20 cellular contexts compared by ENCODE assay signal in genomic region chr9:22395585-22396205, GRCh38. TPM values are rescaled to one million over a fixed set of nuclear protein-coding genes. Genes with fewer than 3 reads are reported as not detected.
DNase-seq lines count a peak whose midpoint lies in the region; ATAC-seq and TF ChIP-seq lines count a peak whose summit lies in the region.
"Had no signal": no experiment of that assay in that cellular context is flagged by ENCODE, and none has a peak within 500 bp of the region (broad histone marks: within the 10 kb centered on the region; RNA-seq: fewer than 3 reads in every experiment).

No MANE protein-coding gene starts in this region.

- no peaks in the 10 kb centered on the region for H3K27me3 Mint-ChIP-seq in activated T-helper 2 cell treated with anti-CD3 and anti-CD28 coated beads, Interferon-gamma antibody, Interleukin-2, Interleukin-4, amounts not matched to agents 10 μg/mL and 5 μg/mL and 100 μg/mL, durations not matched to agents 14 hours and 24 hours and 36 hours (ENCODE audit: low read depth)
- H3K27me3 Mint-ChIP-seq: progenitor cell of endocrine pancreas had no signal

- TF ChIP-seq POLR2A in transverse colon (IDR thresholded peaks at IDR 0.05), result no peak

- intact Hi-C loops in transverse colon (cut with DNase I; ENCODE audit: low total_unique reads), result no loop called here
- intact Hi-C loops in activated T-helper 2 cell treated with anti-CD3 and anti-CD28 coated beads, Interferon-gamma antibody, Interleukin-2, Interleukin-4, amounts not matched to agents 10 μg/mL and 5 μg/mL and 100 μg/mL, durations not matched to agents 14 hours and 24 hours and 36 hours (cut with micrococcal nuclease), result no loop called here

- peak; percentile 90 for DNase-seq in HCEC 1CT
- DNase-seq in NCI-H446 treated with DMSO at 0.1 percent for 48 hours (lab: John Stamatoyannopoulos, UW), result peak; percentile 63
- peak; percentile 64 for DNase-seq in astrocyte of the spinal cord (ENCODE audit: low read depth, low spot score)
- DNase-seq in kidney tubule cell (ENCODE audit: low spot score), result peak; percentile 66
- no peak for DNase-seq in transverse colon
- DNase-seq in NCI-H1105 (lab: John Stamatoyannopoulos, UW), result no peak
- no peak for DNase-seq in activated T-helper 2 cell treated with anti-CD3 and anti-CD28 coated beads, Interferon-gamma antibody, Interleukin-2, Interleukin-4, amounts not matched to agents 10 μg/mL and 5 μg/mL and 100 μg/mL, durations not matched to agents 14 hours and 24 hours and 36 hours (ENCODE audit: low spot score)
- DNase-seq: activated CD4-positive, alpha-beta memory T cell treated with anti-CD3 and anti-CD28 coated beads for 36 hours; activated T-cell treated with anti-CD3 and anti-CD28 coated beads, Interleukin-2, amount 50 U/mL, for 4 hours; C1 segment of cervical spinal cord; cerebellar nuclear complex; mesendoderm; NCI-H1436; NCI-H510A; stimulated activated naive B cell treated with anti-CD40 and anti-IgM and Interleukin-4, amounts not matched to agents 10 μg/mL and 1 μg/mL and 100 μg/mL, for 72 hours had no signal

- no peaks in the 10 kb centered on the region for H3K4me1 ChIP-seq in transverse colon

- no peaks in the 10 kb centered on the region for H3K36me3 ChIP-seq in transverse colon

- no peaks in the 10 kb centered on the region for H3K9me3 Mint-ChIP-seq in activated T-helper 2 cell treated with anti-CD3 and anti-CD28 coated beads, Interferon-gamma antibody, Interleukin-2, Interleukin-4, amounts not matched to agents 10 μg/mL and 5 μg/mL and 100 μg/mL, durations not matched to agents 14 hours and 24 hours and 36 hours

- TF ChIP-seq CTCF in astrocyte of the spinal cord (IDR thresholded peaks at IDR 0.05; ENCODE audit: low read depth, low read length) (no peak), transverse colon (IDR thresholded peaks at IDR 0.05) (no peak)

- in situ Hi-C loops in astrocyte of the spinal cord (cut with HindIII; ENCODE audit: low sequenced_read_pairs) (no loop called here), transverse colon (cut with MboI; ENCODE audit: low pct_ligation_motif_present in 1 of 4, low pct_unique_long_range_greater_than_20kb in 1 of 4, low sequenced_read_pairs in 3 of 4) (no loop called here)

- H3K27me3 ChIP-seq in transverse colon, result no peaks in the 10 kb centered on the region

- H3K4me1 Mint-ChIP-seq in activated T-helper 2 cell treated with anti-CD3 and anti-CD28 coated beads, Interferon-gamma antibody, Interleukin-2, Interleukin-4, amounts not matched to agents 10 μg/mL and 5 μg/mL and 100 μg/mL, durations not matched to agents 14 hours and 24 hours and 36 hours (ENCODE audit: low read depth), result no peaks in the 10 kb centered on the region
- H3K4me1 Mint-ChIP-seq: nephron; stimulated activated naive B cell treated with anti-CD40 and anti-IgM and Interleukin-4, amounts not matched to agents 10 μg/mL and 1 μg/mL and 100 μg/mL, for 72 hours had no signal

- ATAC-seq in GM21367 (IDR thresholded peaks at IDR 0.05; ENCODE audit: unreplicated experiment), result no peak
- ATAC-seq: activated T-cell treated with anti-CD3 and anti-CD28 coated beads, Interleukin-2, amount 50 U/mL, for 4 hours; stimulated activated naive B cell treated with anti-CD40 and anti-IgM and Interleukin-4, amounts not matched to agents 10 μg/mL and 1 μg/mL and 100 μg/mL, for 72 hours had no signal

- no peaks in the 10 kb centered on the region for H3K9me3 ChIP-seq in transverse colon

- no peak overlapping the region for H3K4me3 Mint-ChIP-seq in activated T-helper 2 cell treated with anti-CD3 and anti-CD28 coated beads, Interferon-gamma antibody, Interleukin-2, Interleukin-4, amounts not matched to agents 10 μg/mL and 5 μg/mL and 100 μg/mL, durations not matched to agents 14 hours and 24 hours and 36 hours (ENCODE audit: low read depth)
- H3K4me3 Mint-ChIP-seq: activated CD4-positive, alpha-beta memory T cell treated with anti-CD3 and anti-CD28 coated beads for 36 hours; activated naive CD8-positive, alpha-beta T cell; activated T-cell treated with anti-CD3 and anti-CD28 coated beads, Interleukin-2, amount 50 U/mL, for 4 hours; nephron; stimulated activated naive B cell treated with anti-CD40 and anti-IgM and Interleukin-4, amounts not matched to agents 10 μg/mL and 1 μg/mL and 100 μg/mL, for 72 hours had no signal

- 31 to 46% methylated on average over 2 of the region's 2 CpGs for WGBS in transverse colon (ENCODE audit: low coverage in 1 of 2), 2 donors

- TF ChIP-seq EP300 in transverse colon (IDR thresholded peaks at IDR 0.05; ENCODE audit: low read depth), result no peak

- no peak overlapping the region for H3K27ac ChIP-seq in transverse colon
- H3K27ac ChIP-seq: KMS-11 had no signal

- H3K36me3 Mint-ChIP-seq in activated T-helper 2 cell treated with anti-CD3 and anti-CD28 coated beads, Interferon-gamma antibody, Interleukin-2, Interleukin-4, amounts not matched to agents 10 μg/mL and 5 μg/mL and 100 μg/mL, durations not matched to agents 14 hours and 24 hours and 36 hours (ENCODE audit: low read depth), result no peaks in the 10 kb centered on the region
- H3K36me3 Mint-ChIP-seq: activated CD4-positive, alpha-beta memory T cell treated with anti-CD3 and anti-CD28 coated beads for 36 hours; activated naive CD8-positive, alpha-beta T cell; stimulated activated naive B cell treated with anti-CD40 and anti-IgM and Interleukin-4, amounts not matched to agents 10 μg/mL and 1 μg/mL and 100 μg/mL, for 72 hours had no signal

- no peak overlapping the region for H3K27ac Mint-ChIP-seq in activated T-helper 2 cell treated with anti-CD3 and anti-CD28 coated beads, Interferon-gamma antibody, Interleukin-2, Interleukin-4, amounts not matched to agents 10 μg/mL and 5 μg/mL and 100 μg/mL, durations not matched to agents 14 hours and 24 hours and 36 hours
- H3K27ac Mint-ChIP-seq: activated CD4-positive, alpha-beta memory T cell treated with anti-CD3 and anti-CD28 coated beads for 36 hours; activated naive CD8-positive, alpha-beta T cell; nephron; progenitor cell of endocrine pancreas; stimulated activated naive B cell treated with anti-CD40 and anti-IgM and Interleukin-4, amounts not matched to agents 10 μg/mL and 1 μg/mL and 100 μg/mL, for 72 hours had no signal

- H3K4me3 ChIP-seq in astrocyte of the spinal cord (ENCODE audit: low read depth, low read length) (no peak overlapping the region), transverse colon (no peak overlapping the region)

RNA-seq across cellular contexts. Expression of gene DMRTA1, which starts 50.9 kb away (rescaled TPM):
- total RNA-seq in transverse colon, result 1 to 10 TPM; 1.4 to 2.4 (median 1.8) TPM
- total RNA-seq in activated T-helper 2 cell treated with anti-CD3 and anti-CD28 coated beads, Interferon-gamma antibody, Interleukin-2, Interleukin-4, amounts not matched to agents 10 μg/mL and 5 μg/mL and 100 μg/mL, durations not matched to agents 14 hours and 24 hours and 36 hours, result not detected in 2 replicates
- total RNA-seq: activated CD4-positive, alpha-beta memory T cell treated with anti-CD3 and anti-CD28 coated beads for 36 hours; activated T-cell treated with anti-CD3 and anti-CD28 coated beads, Interleukin-2, amount 50 U/mL, for 4 hours had no signal

Comparison
In these comparisons a context has a peak if more than half of its experiments do, and no peak if none do; other contexts are left out.
1. DNase-seq: peak in HCEC 1CT (single experiment), NCI-H446 treated with DMSO at 0.1 percent for 48 hours (single experiment), astrocyte of the spinal cord (single experiment) and kidney tubule cell (single experiment); none in transverse colon (single experiment), NCI-H1105 (single experiment) and activated T-helper 2 cell treated with anti-CD3 and anti-CD28 coated beads, Interferon-gamma antibody, Interleukin-2, Interleukin-4, amounts not matched to agents 10 μg/mL and 5 μg/mL and 100 μg/mL, durations not matched to agents 14 hours and 24 hours and 36 hours (single experiment).